Comparison of ENCODE assay signal across 12 cellular contexts in genomic region chr10:119371704-119372663, GRCh38.
DNase-seq lines count a peak whose midpoint lies in the region; ATAC-seq and TF ChIP-seq lines count a peak whose summit lies in the region.
"Had no signal": no experiment of that assay in that cellular context is flagged by ENCODE, and none has a peak within 500 bp of the region (broad histone marks: within the 10 kb centered on the region; RNA-seq: fewer than 3 reads in every experiment).

No MANE protein-coding gene starts in this region.

- H3K9me3 ChIP-seq in vagina: no peaks in the 10 kb centered on the region

- peaks cover 0 to 5% of the 10 kb centered on the region in 2 donors for H3K27me3 Mint-ChIP-seq in natural killer cell treated with Interleukin-12 subunit alpha and Interleukin-12 subunit beta and Interleukin-15 and Interleukin-18, amount 100 ng/mL, for 72 hours
- H3K27me3 Mint-ChIP-seq in natural killer cell (ENCODE audit: low read depth in 2 of 2): peaks cover 0 to 3% of the 10 kb centered on the region in 2 donors
- H3K27me3 Mint-ChIP-seq: CD8-positive, alpha-beta memory T cell had no signal

- H3K36me3 Mint-ChIP-seq in natural killer cell treated with Interleukin-12 subunit alpha and Interleukin-12 subunit beta and Interleukin-15 and Interleukin-18, amount 100 ng/mL, for 72 hours: no peaks in the 10 kb centered on the region
- no peaks in the 10 kb centered on the region for H3K36me3 Mint-ChIP-seq in natural killer cell

- H3K27me3 ChIP-seq in layer of hippocampus (ENCODE audit: control insufficient read depth, insufficient read depth, low read length): no peaks in the 10 kb centered on the region
- no peaks in the 10 kb centered on the region for H3K27me3 ChIP-seq in vagina

- H3K4me3 Mint-ChIP-seq in natural killer cell treated with Interleukin-12 subunit alpha and Interleukin-12 subunit beta and Interleukin-15 and Interleukin-18, amount 100 ng/mL, for 72 hours: no peak overlapping the region
- no peak overlapping the region for H3K4me3 Mint-ChIP-seq in natural killer cell
- H3K4me3 Mint-ChIP-seq: CD8-positive, alpha-beta memory T cell had no signal

- H3K36me3 ChIP-seq in vagina: no peaks in the 10 kb centered on the region

- peak overlapping the region; percentile 52 for H3K27ac ChIP-seq in layer of hippocampus (ENCODE audit: low read depth, low read length)
- peak overlapping the region; percentile 80 for H3K27ac ChIP-seq in vagina
- H3K27ac ChIP-seq: HL-60 had no signal

- DNase-seq in natural killer cell treated with Interleukin-12 subunit alpha and Interleukin-12 subunit beta and Interleukin-15 and Interleukin-18, amount 100 ng/mL, for 72 hours (ENCODE audit: low spot score): no peak
- DNase-seq in natural killer cell (no peak), vagina (ENCODE audit: extremely low spot score in 2 of 2) (no peak), KBM-7 (no peak)
- DNase-seq: CD8-positive, alpha-beta memory T cell; NCI-H2029 treated with DMSO at 0.1 percent for 48 hours had no signal

- H3K4me1 ChIP-seq in vagina: peaks cover 76% of the 10 kb centered on the region

- intact Hi-C loops in natural killer cell (cut with micrococcal nuclease): loop anchor here (5.0 kb wide), 1 partner anchor 65 kb away; no protein-coding TSS in a partner anchor
- intact Hi-C loops in vagina (cut with DNase I): no loop called here

- H3K4me3 ChIP-seq in vagina: no peak overlapping the region
- H3K4me3 ChIP-seq: SK-N-MC had no signal

- no peaks in the 10 kb centered on the region for H3K9me3 Mint-ChIP-seq in natural killer cell treated with Interleukin-12 subunit alpha and Interleukin-12 subunit beta and Interleukin-15 and Interleukin-18, amount 100 ng/mL, for 72 hours
- H3K9me3 Mint-ChIP-seq in natural killer cell: no peaks in the 10 kb centered on the region
- H3K9me3 Mint-ChIP-seq: CD8-positive, alpha-beta memory T cell had no signal

- ATAC-seq in natural killer cell treated with Interleukin-12 subunit alpha and Interleukin-12 subunit beta and Interleukin-15 and Interleukin-18, amount 100 ng/mL, for 72 hours: peak; percentile 59 to 72
- no peak for ATAC-seq in natural killer cell
- ATAC-seq in HG03442 (IDR thresholded peaks at IDR 0.05; ENCODE audit: unreplicated experiment): peak; percentile 37
- ATAC-seq in HG03469 (IDR thresholded peaks at IDR 0.05; ENCODE audit: unreplicated experiment): no peak
- no peak for ATAC-seq in HG02571 (IDR thresholded peaks at IDR 0.05; ENCODE audit: unreplicated experiment)

- H3K4me1 Mint-ChIP-seq in natural killer cell treated with Interleukin-12 subunit alpha and Interleukin-12 subunit beta and Interleukin-15 and Interleukin-18, amount 100 ng/mL, for 72 hours (ENCODE audit: low read depth in 2 of 2): peaks cover 46 to 53% of the 10 kb centered on the region in 2 donors
- peaks cover 55 to 66% of the 10 kb centered on the region in 2 donors for H3K4me1 Mint-ChIP-seq in natural killer cell

- no peak for TF ChIP-seq POLR2A in vagina (IDR thresholded peaks at IDR 0.05)

- H3K27ac Mint-ChIP-seq in natural killer cell treated with Interleukin-12 subunit alpha and Interleukin-12 subunit beta and Interleukin-15 and Interleukin-18, amount 100 ng/mL, for 72 hours: no peak overlapping the region
- peak overlapping the region in 1 of 2 donors; percentile 79 for H3K27ac Mint-ChIP-seq in natural killer cell
- H3K27ac Mint-ChIP-seq: CD8-positive, alpha-beta memory T cell had no signal

- in situ Hi-C loops in KBM-7 (cut with MboI; ENCODE audit: low pct_unique_long_range_greater_than_20kb, low sequenced_read_pairs): no loop called here

- TF ChIP-seq CTCF in natural killer cell (IDR thresholded peaks at IDR 0.05): no peak
- no peak for TF ChIP-seq CTCF in vagina (IDR thresholded peaks at IDR 0.05)

Comparison
In these comparisons a context has a peak if more than half of its experiments do, and no peak if none do; other contexts are left out.
1. ATAC-seq: peak in natural killer cell treated with Interleukin-12 subunit alpha and Interleukin-12 subunit beta and Interleukin-15 and Interleukin-18, amount 100 ng/mL, for 72 hours (2 of 2) and HG03442 (single experiment); none in natural killer cell (0 of 3), HG03469 (single experiment) and HG02571 (single experiment).